In genomic region chr11:75350122-75350742, GRCh38 we compare ENCODE assay signal across 8 cellular contexts. TPM values are rescaled to one million over a fixed set of nuclear protein-coding genes. Genes with fewer than 3 reads are reported as not detected.
A peak's percentile ranks its signal among the peaks of the same experiment; 100 is the strongest.
DNase-seq lines count a peak whose midpoint lies in the region; ATAC-seq and TF ChIP-seq lines count a peak whose summit lies in the region.

No MANE protein-coding gene starts in this region.

- H3K4me1 Mint-ChIP-seq in H9 = peaks cover 52 to 58% of the 10 kb centered on the region in 2 experiments
- peaks cover 75% of the 10 kb centered on the region for H3K4me1 Mint-ChIP-seq in activated CD8-positive, alpha-beta T cell treated with anti-CD3 and anti-CD28 coated beads, Interleukin-2, amount 10 ng/mL, durations not matched to agents 7 days and 5 days (ENCODE audit: low read depth)

- H4K20me1 ChIP-seq in H9 (ENCODE audit: control insufficient read depth, insufficient read depth, insufficient read length) (no peaks in the 10 kb centered on the region), smooth muscle cell (ENCODE audit: low read depth) (no peaks in the 10 kb centered on the region)

- H3K14ac ChIP-seq in H9 (ENCODE audit: insufficient read depth, low read length) = no peak overlapping the region

- TF ChIP-seq CTCF in H9 (conservative IDR thresholded peaks at IDR 0.05) (no peak), smooth muscle cell (IDR thresholded peaks at IDR 0.05; ENCODE audit: borderline replicate concordance, insufficient read depth, poor library complexity, severe bottlenecking) (no peak)

- intact Hi-C loops in sciatic nerve (cut with DNase I) = no loop called here

- peak overlapping the region; percentile 72 to 79 for H3K4me3 Mint-ChIP-seq in H9
- H3K4me3 Mint-ChIP-seq in activated CD8-positive, alpha-beta T cell treated with anti-CD3 and anti-CD28 coated beads, Interleukin-2, amount 10 ng/mL, durations not matched to agents 7 days and 5 days = peak overlapping the region; percentile 87

- no peak overlapping the region for H3T11ph ChIP-seq in H9 (ENCODE audit: low read length)

- no peaks in the 10 kb centered on the region for H3K36me3 ChIP-seq in smooth muscle cell (ENCODE audit: low read depth)

- no peak for ATAC-seq in activated CD8-positive, alpha-beta T cell treated with anti-CD3 and anti-CD28 coated beads, Interleukin-2, amount 10 ng/mL, durations not matched to agents 7 days and 5 days
- ATAC-seq in sciatic nerve = no peak
- no peak for ATAC-seq in GM21576 (IDR thresholded peaks at IDR 0.05; ENCODE audit: unreplicated experiment)

- CTCF ChIA-PET in activated CD8-positive, alpha-beta T cell treated with anti-CD3 and anti-CD28 coated beads, Interleukin-2, amount 10 ng/mL, durations not matched to agents 7 days and 5 days (lab: Charles Lee) = interaction anchor here (0.5 to 5.1 kb wide), 9 partner anchors 10 to 630 kb away, joined by 3 to 53 read pairs (median 4); no protein-coding TSS in a partner anchor

- no peak overlapping the region for H3K27ac Mint-ChIP-seq in H9
- H3K27ac Mint-ChIP-seq in activated CD8-positive, alpha-beta T cell treated with anti-CD3 and anti-CD28 coated beads, Interleukin-2, amount 10 ng/mL, durations not matched to agents 7 days and 5 days = peak overlapping the region; percentile 88

- H3K79me2 ChIP-seq in H9 (ENCODE audit: insufficient read depth, low read length) (no peaks in the 10 kb centered on the region; the same call in 1 of the 2 replicates), smooth muscle cell (ENCODE audit: low read depth) (peaks cover 25% of the 10 kb centered on the region)

- H3K36me3 Mint-ChIP-seq in H9 (ENCODE audit: insufficient read depth in 1 of 3, low read depth in 3 of 3) = no peaks in the 10 kb centered on the region; a peak in 1 of 7 replicates
- H3K36me3 Mint-ChIP-seq in activated CD8-positive, alpha-beta T cell treated with anti-CD3 and anti-CD28 coated beads, Interleukin-2, amount 10 ng/mL, durations not matched to agents 7 days and 5 days (ENCODE audit: low read depth) = peaks cover 22% of the 10 kb centered on the region

- no peaks in the 10 kb centered on the region; a peak in 1 of 5 replicates for H3K9me3 Mint-ChIP-seq in H9
- H3K9me3 Mint-ChIP-seq in activated CD8-positive, alpha-beta T cell treated with anti-CD3 and anti-CD28 coated beads, Interleukin-2, amount 10 ng/mL, durations not matched to agents 7 days and 5 days (ENCODE audit: insufficient read depth) = no peaks in the 10 kb centered on the region

- H3K27me3 ChIP-seq in H9 (ENCODE audit: insufficient read depth, low read length) = peaks cover 2% of the 10 kb centered on the region; the same call in 1 of the 2 replicates
- no peaks in the 10 kb centered on the region for H3K27me3 ChIP-seq in smooth muscle cell (ENCODE audit: low read depth)

- no peaks in the 10 kb centered on the region for H3K79me1 ChIP-seq in H9 (ENCODE audit: insufficient read depth, low read depth, low read length, poor library complexity, severe bottlenecking)

- H4K5ac ChIP-seq in H9 (ENCODE audit: insufficient read length, low read depth, low read length) = no peak overlapping the region

- no peak overlapping the region for H2BK120ac ChIP-seq in H9 (ENCODE audit: low read depth, low read length, poor library complexity, severe bottlenecking)

- no peak overlapping the region for H4K8ac ChIP-seq in H9 (replicated peaks; ENCODE audit: insufficient read length, low read depth, low read length)

- H3K27ac ChIP-seq in H9 (ENCODE audit: insufficient read length, low read depth, low read length) = no peak overlapping the region
- peak overlapping the region; percentile 71 for H3K27ac ChIP-seq in smooth muscle cell (ENCODE audit: low read depth)

- H3K4me2 ChIP-seq in H9 (ENCODE audit: insufficient read depth, insufficient read length, low read length) (peak overlapping the region; percentile 87), smooth muscle cell (peak overlapping the region; percentile 98)

- H3K9ac ChIP-seq in H9 (ENCODE audit: extremely low read depth, insufficient read length, low read length) (no peak overlapping the region), smooth muscle cell (ENCODE audit: low read depth) (no peak overlapping the region)

- no peak overlapping the region for H3K4ac ChIP-seq in H9 (ENCODE audit: low read depth, low read length)

- H3F3A ChIP-seq in smooth muscle cell (ENCODE audit: low read depth) = peaks cover 38% of the 10 kb centered on the region

- H3K27me3 Mint-ChIP-seq in H9 (ENCODE audit: low read depth) = peaks cover 9% of the 10 kb centered on the region
- no peaks in the 10 kb centered on the region for H3K27me3 Mint-ChIP-seq in activated CD8-positive, alpha-beta T cell treated with anti-CD3 and anti-CD28 coated beads, Interleukin-2, amount 10 ng/mL, durations not matched to agents 7 days and 5 days (ENCODE audit: low read depth)

- peak overlapping the region; percentile 78 for H3K4me3 ChIP-seq in iPS-11a (ENCODE audit: low read depth, low read length)
- peak overlapping the region; percentile 79 for H3K4me3 ChIP-seq in smooth muscle cell

- H2BK5ac ChIP-seq in H9 (ENCODE audit: insufficient read length, low read length) = no peak overlapping the region

- H3K23ac ChIP-seq in H9 (ENCODE audit: insufficient read length, low read depth, low read length) = no peak overlapping the region

- no peak overlapping the region for H3K56ac ChIP-seq in H9 (ENCODE audit: insufficient read length, low read depth, low read length)

- H2BK20ac ChIP-seq in H9 (ENCODE audit: low read depth, low read length, poor library complexity, severe bottlenecking) = no peak overlapping the region

- POLR2A ChIA-PET in activated CD8-positive, alpha-beta T cell treated with anti-CD3 and anti-CD28 coated beads, Interleukin-2, amount 10 ng/mL, durations not matched to agents 7 days and 5 days (lab: Charles Lee) = interaction anchor here (0.7 to 2.1 kb wide), 4 partner anchors 10 to 74 kb away, joined by 3 to 14 read pairs (median 8); no protein-coding TSS in a partner anchor

- H4K91ac ChIP-seq in H9 (ENCODE audit: insufficient read length, low read depth, low read length) = no peak overlapping the region

- peaks cover 10% of the 10 kb centered on the region for H3K23me2 ChIP-seq in H9 (ENCODE audit: insufficient read length, low read depth, low read length, poor library complexity, severe bottlenecking)

- H2BK12ac ChIP-seq in H9 (ENCODE audit: insufficient read length, low read depth, low read length) = no peak overlapping the region

- H2BK15ac ChIP-seq in H9 (ENCODE audit: low read depth, low read length) = no peak overlapping the region

- no peak overlapping the region for H3K18ac ChIP-seq in H9 (ENCODE audit: insufficient read length, low read depth, low read length)

- H3K4me1 ChIP-seq in H9 (ENCODE audit: insufficient read depth, low read length) = peaks cover 12% of the 10 kb centered on the region
- H3K4me1 ChIP-seq in smooth muscle cell (ENCODE audit: low read depth) = peaks cover 32% of the 10 kb centered on the region

- no peaks in the 10 kb centered on the region for H3K9me3 ChIP-seq in H9 (ENCODE audit: control insufficient read depth, low read depth, low read length)
- no peaks in the 10 kb centered on the region for H3K9me3 ChIP-seq in smooth muscle cell (replicated peaks; ENCODE audit: low read depth)

- WGBS in H9 (ENCODE audit: extremely low coverage, insufficient read length, low lambda C conversion rate) = no CpG with 5 or more reads among the region's 9 CpGs
- 44% methylated on average over 9 of the region's 9 CpGs for WGBS in smooth muscle cell (ENCODE audit: low lambda C conversion rate)

- H2AFZ ChIP-seq in H9 (ENCODE audit: low read length) (no peak overlapping the region), smooth muscle cell (ENCODE audit: low read depth) (no peak overlapping the region)

- H2AK5ac ChIP-seq in H9 (ENCODE audit: insufficient read length, low read length) = no peak overlapping the region

- no peak for DNase-seq in H9
- DNase-seq in activated CD8-positive, alpha-beta T cell treated with anti-CD3 and anti-CD28 coated beads, Interleukin-2, amount 10 ng/mL, durations not matched to agents 7 days and 5 days = no peak
- no peak for DNase-seq in smooth muscle cell (lab: John Stamatoyannopoulos, UW; ENCODE audit: unreplicated experiment)
- DNase-seq in DMS 273 (lab: John Stamatoyannopoulos, UW; ENCODE audit: unreplicated experiment) = no peak
- DNase-seq in sciatic nerve (ENCODE audit: low spot score) = no peak
- DNase-seq in COLO668 (lab: John Stamatoyannopoulos, UW; ENCODE audit: unreplicated experiment) = no peak

RNA-seq across cellular contexts. Expression of gene ARRB1, which starts 1.2 kb away (rescaled TPM):
- total RNA-seq in H9 (2021) (20.6 and 22.1 TPM in 2 replicates), smooth muscle cell (16.9 and 19.7 TPM in 2 replicates), sciatic nerve (70.8 TPM)
- 10 to 100 TPM; 69.4 to 82.6 TPM for total RNA-seq in activated CD8-positive, alpha-beta T cell treated with anti-CD3 and anti-CD28 coated beads, Interleukin-2, amount 10 ng/mL, durations not matched to agents 7 days and 5 days
- polyA plus RNA-seq in smooth muscle cell = 4.6 and 6.6 TPM in 2 replicates

RNA-seq across cellular contexts. Expression of gene RPS3, which starts 49.1 kb away (rescaled TPM):
- 3,765 and 3,814 TPM in 2 replicates for total RNA-seq in H9 (2021)
- 1,000 to 10,000 TPM; 2,820 to 2,871 TPM for total RNA-seq in activated CD8-positive, alpha-beta T cell treated with anti-CD3 and anti-CD28 coated beads, Interleukin-2, amount 10 ng/mL, durations not matched to agents 7 days and 5 days
- total RNA-seq in smooth muscle cell = 721 and 794 TPM in 2 replicates
- polyA plus RNA-seq in smooth muscle cell = 976 and 989 TPM in 2 replicates
- 1,413 TPM for total RNA-seq in sciatic nerve
